In genomic region chr1:193558491-193559028, GRCh38 we compare ENCODE assay signal across 9 cellular contexts.
DNase-seq lines count a peak whose midpoint lies in the region; ATAC-seq, FAIRE-seq and TF ChIP-seq lines count a peak whose summit lies in the region.
"Had no signal": no experiment of that assay in that cellular context is flagged by ENCODE, and none has a peak within 500 bp of the region (broad histone marks: within the 10 kb centered on the region; RNA-seq: fewer than 3 reads in every experiment).

No MANE protein-coding gene starts in this region.

- H3K4me3 ChIP-seq in adipocyte (ENCODE audit: low read length) (no peak overlapping the region), mesenchymal stem cell (ENCODE audit: insufficient read depth in 1 of 2, low read depth in 1 of 2, low read length in 2 of 2) (no peak overlapping the region)

- H3K9ac ChIP-seq in adipocyte (ENCODE audit: low read length) = no peak overlapping the region
- H3K9ac ChIP-seq in mesenchymal stem cell (ENCODE audit: low read length) = no peak overlapping the region

- ATAC-seq in GM19328 (IDR thresholded peaks at IDR 0.05; ENCODE audit: unreplicated experiment) = no peak

- H2AK5ac ChIP-seq in mesenchymal stem cell (ENCODE audit: low read length, severe bottlenecking) = no peak overlapping the region

- no peak for TF ChIP-seq CTCF in D721Med (IDR thresholded peaks at IDR 0.05; ENCODE audit: insufficient read depth, missing control alignments)
- no peak for TF ChIP-seq CTCF in GM10248 (IDR thresholded peaks at IDR 0.05; ENCODE audit: control extremely low read depth, extremely low read depth, low read depth, missing control alignments)

- no peak overlapping the region for H3K18ac ChIP-seq in mesenchymal stem cell (ENCODE audit: low read depth in 1 of 2, low read length in 2 of 2)

- H3K27me3 ChIP-seq in adipocyte (replicated peaks; ENCODE audit: control insufficient read depth, insufficient read depth, low read length) = no peaks in the 10 kb centered on the region
- no peaks in the 10 kb centered on the region for H3K27me3 ChIP-seq in mesenchymal stem cell (ENCODE audit: control insufficient read depth in 1 of 2, insufficient read depth in 1 of 2, low read length in 2 of 2)

- H4K8ac ChIP-seq in mesenchymal stem cell (ENCODE audit: low read length) = no peak overlapping the region

- H3K23ac ChIP-seq in mesenchymal stem cell (ENCODE audit: low read length in 2 of 2) = no peak overlapping the region

- FAIRE-seq in D721Med (lab: Jason Lieb, UNC) = peak; percentile 11
- FAIRE-seq: kidney had no signal

- H3K4me1 ChIP-seq in adipocyte (ENCODE audit: control insufficient read depth, insufficient read depth, low read length) = peaks cover 2% of the 10 kb centered on the region
- H3K4me1 ChIP-seq in mesenchymal stem cell (ENCODE audit: control insufficient read depth, insufficient read depth, low read depth, low read length) = peaks cover 1% of the 10 kb centered on the region

- H2BK12ac ChIP-seq in mesenchymal stem cell (ENCODE audit: low read length in 2 of 2) = no peak overlapping the region

- no peak overlapping the region for H2AFZ ChIP-seq in mesenchymal stem cell (ENCODE audit: low read depth, low read length)

- no peak overlapping the region for H3K4me2 ChIP-seq in mesenchymal stem cell (ENCODE audit: low read length, poor library complexity, severe bottlenecking)

- no peak overlapping the region for H2BK15ac ChIP-seq in mesenchymal stem cell (ENCODE audit: low read depth, poor library complexity, severe bottlenecking)

- no peak overlapping the region for H2BK120ac ChIP-seq in mesenchymal stem cell (ENCODE audit: low read depth, low read length)

- no peak overlapping the region for H3K14ac ChIP-seq in mesenchymal stem cell (ENCODE audit: low read length in 2 of 2)

- WGBS in mesenchymal stem cell = 13% methylated on average over 3 of the region's 4 CpGs

- no peak overlapping the region for H3K27ac ChIP-seq in mesenchymal stem cell (ENCODE audit: low read length, poor library complexity, severe bottlenecking)

- POLR2A ChIA-PET in GM10248 (lab: Yijun Ruan, JAX) = no interaction called here

- CTCF ChIA-PET in GM10248 (lab: Yijun Ruan, JAX) = no interaction called here

- H3K79me1 ChIP-seq in mesenchymal stem cell (replicated peaks; ENCODE audit: low read length, poor library complexity, severe bottlenecking) = no peaks in the 10 kb centered on the region

- no peaks in the 10 kb centered on the region for H3K9me3 ChIP-seq in adipocyte (ENCODE audit: control insufficient read depth, low read length)
- H3K9me3 ChIP-seq in mesenchymal stem cell (ENCODE audit: control insufficient read depth, low read length) = no peaks in the 10 kb centered on the region

- no peak overlapping the region for H4K91ac ChIP-seq in mesenchymal stem cell (ENCODE audit: low read length)

- DNase-seq in D721Med (ENCODE audit: insufficient read length, low spot score) = no peak
- peak; percentile 66 for DNase-seq in NCI-H226
- DNase-seq in adipocyte (ENCODE audit: low read depth) = peak; percentile 74
- peak; percentile 84 for DNase-seq in mesenchymal stem cell
- no peak for DNase-seq in NCI-H1436 treated with DMSO at 0.1 percent for 48 hours (lab: John Stamatoyannopoulos, UW)
- no peak for DNase-seq in GM10248 (ENCODE audit: extremely low spot score)
- no peak for DNase-seq in activated gamma-delta T cell (lab: John Stamatoyannopoulos, UW)
- DNase-seq: kidney had no signal

- H2BK5ac ChIP-seq in mesenchymal stem cell (ENCODE audit: low read depth, low read length, poor library complexity, severe bottlenecking) = no peak overlapping the region

- no peaks in the 10 kb centered on the region for H3K36me3 ChIP-seq in adipocyte (ENCODE audit: control insufficient read depth, insufficient read depth, low read length, severe bottlenecking)
- H3K36me3 ChIP-seq in mesenchymal stem cell (ENCODE audit: control insufficient read depth in 1 of 2, insufficient read depth in 2 of 2, low read depth in 1 of 2, low read length in 2 of 2) = no peaks in the 10 kb centered on the region

- H3K4ac ChIP-seq in mesenchymal stem cell (ENCODE audit: low read depth in 1 of 2, low read length in 2 of 2) = no peak overlapping the region

Comparison
In these comparisons a context has a peak if more than half of its experiments do, and no peak if none do; other contexts are left out.
1. DNase-seq: peak in NCI-H226 (single experiment), adipocyte (single experiment) and mesenchymal stem cell (single experiment); none in D721Med (single experiment), NCI-H1436 treated with DMSO at 0.1 percent for 48 hours (single experiment), GM10248 (single experiment) and activated gamma-delta T cell (single experiment).